Comparison of ENCODE assay signal across 8 cellular contexts in genomic region chr6:135651964-135652755, GRCh38.
DNase-seq lines count a peak whose midpoint lies in the region; ATAC-seq, FAIRE-seq and TF ChIP-seq lines count a peak whose summit lies in the region.
"Had no signal": no experiment of that assay in that cellular context is flagged by ENCODE, and none has a peak within 500 bp of the region (broad histone marks: within the 10 kb centered on the region; RNA-seq: fewer than 3 reads in every experiment).

No MANE protein-coding gene starts in this region.

- H3K4me1 ChIP-seq in kidney (ENCODE audit: control insufficient read depth in 1 of 2, insufficient read depth in 1 of 2, low read depth in 1 of 2, low read length in 2 of 2), result no peaks in the 10 kb centered on the region

- no peak overlapping the region for H3K27ac ChIP-seq in kidney (ENCODE audit: low read depth in 2 of 2, low read length in 2 of 2)

- intact Hi-C loops in kidney (cut with DNase I), result no loop called here

- no peaks in the 10 kb centered on the region for H3K36me3 ChIP-seq in kidney (ENCODE audit: control insufficient read depth in 1 of 2, insufficient read depth in 2 of 2, low read length in 2 of 2)

- no peak overlapping the region for H3K9ac ChIP-seq in kidney (ENCODE audit: low read length in 2 of 2)

- no peaks in the 10 kb centered on the region for H3K9me3 ChIP-seq in kidney (ENCODE audit: control insufficient read depth in 1 of 2, low read length in 2 of 2)

- FAIRE-seq in kidney (lab: Jason Lieb, UNC), result peak; percentile 67

- TF ChIP-seq CTCF in kidney (IDR thresholded peaks at IDR 0.05; ENCODE audit: borderline replicate concordance, extremely low read depth, insufficient read depth), result no peak

- DNase-seq in kidney (peak; percentile 14), NCI-H187 treated with DMSO at 0.1 percent for 48 hours (lab: John Stamatoyannopoulos, UW) (no peak), SW 1271 (lab: John Stamatoyannopoulos, UW) (no peak), anterior cingulate cortex (lab: John Stamatoyannopoulos, UW) (no peak)
- DNase-seq: NCI-H446 had no signal

- peak; percentile 87 for ATAC-seq in GM19023 (IDR thresholded peaks at IDR 0.05; ENCODE audit: unreplicated experiment)
- peak; percentile 97 for ATAC-seq in HG02571 (IDR thresholded peaks at IDR 0.05; ENCODE audit: unreplicated experiment)
- ATAC-seq in HG03571 (IDR thresholded peaks at IDR 0.05; ENCODE audit: unreplicated experiment), result peak; percentile 97

- no peak overlapping the region for H3K4me3 ChIP-seq in kidney (ENCODE audit: low read length in 2 of 2)
